11 cellular contexts compared by ENCODE assay signal in genomic region chr1:164563821-164564251, GRCh38. TPM values are rescaled to one million over a fixed set of nuclear protein-coding genes. Genes with fewer than 3 reads are reported as not detected.
DNase-seq lines count a peak whose midpoint lies in the region; ATAC-seq and TF ChIP-seq lines count a peak whose summit lies in the region.
"Had no signal": no experiment of that assay in that cellular context is flagged by ENCODE, and none has a peak within 500 bp of the region (broad histone marks: within the 10 kb centered on the region; RNA-seq: fewer than 3 reads in every experiment).

No MANE protein-coding gene starts in this region.

- intact Hi-C loops in heart left ventricle (cut with DNase I) (loop anchor here in 7 of 10 donors (5.0 to 10.0 kb wide), 8 partner anchors 43 to 223 kb away; no protein-coding TSS in a partner anchor), Right ventricle myocardium inferior (cut with DNase I) (loop anchor here (2.0 to 5.0 kb wide), 3 partner anchors 48 to 223 kb away; no protein-coding TSS in a partner anchor), uterus (cut with DNase I; ENCODE audit: low total_unique reads) (loop anchor here (10.0 kb wide), 1 partner anchor 51 kb away; no protein-coding TSS in a partner anchor)

- WGBS in heart left ventricle, 4 donors = 34 to 37% (median 36%) methylated on average over 9 of the region's 9 CpGs

- H3K36me3 ChIP-seq in heart left ventricle (peaks cover 0 to 7% (median 0%) of the 10 kb centered on the region in 9 donors), uterus (no peaks in the 10 kb centered on the region)
- H3K36me3 ChIP-seq: BLaER1 had no signal

- peak overlapping the region; percentile 95 for H3K4me3 Mint-ChIP-seq in nephron progenitor cell
- H3K4me3 Mint-ChIP-seq: central memory CD8-positive, alpha-beta T cell had no signal

- H3K27ac ChIP-seq in heart left ventricle = peak overlapping the region; percentile 26 to 87 (median 68)
- H3K27ac ChIP-seq in uterus = peak overlapping the region; percentile 92 to 97
- H3K27ac ChIP-seq: BLaER1 had no signal

- H3K9me3 Mint-ChIP-seq in nephron progenitor cell = peaks cover 3% of the 10 kb centered on the region
- H3K9me3 Mint-ChIP-seq: central memory CD8-positive, alpha-beta T cell had no signal

- H3K27me3 ChIP-seq in heart left ventricle = peaks cover 0 to 6% (median 0%) of the 10 kb centered on the region in 9 donors
- no peaks in the 10 kb centered on the region for H3K27me3 ChIP-seq in uterus

- no peaks in the 10 kb centered on the region for H3K27me3 Mint-ChIP-seq in nephron progenitor cell (ENCODE audit: low read depth, poor library complexity)

- TF ChIP-seq POLR2A in heart left ventricle (IDR thresholded peaks at IDR 0.05) = no peak
- TF ChIP-seq POLR2A in uterus (IDR thresholded peaks at IDR 0.05) = no peak

- DNase-seq in heart left ventricle (no peak), Right ventricle myocardium inferior (ENCODE audit: missing footprints) (no peak), epithelial cell of esophagus (ENCODE audit: low read depth) (no peak), nephron progenitor cell (no peak), uterus (no peak), activated T-cell treated with anti-CD3 and anti-CD28 coated beads for 4 hours (no peak), inferior parietal cortex (ENCODE audit: extremely low spot score) (no peak)

- H3K4me3 ChIP-seq in heart left ventricle (peak overlapping the region in 11 of 12 donors; percentile 15 to 88 (median 74)), epithelial cell of esophagus (ENCODE audit: low read length) (peak overlapping the region; percentile 40), uterus (peak overlapping the region; percentile 82 to 88)
- H3K4me3 ChIP-seq: BLaER1, lung had no signal

- TF ChIP-seq CTCF in heart left ventricle (IDR thresholded peaks at IDR 0.05) (no peak), epithelial cell of esophagus (IDR thresholded peaks at IDR 0.05; ENCODE audit: insufficient read depth, low read depth, low read length, missing control alignments) (no peak), nephron progenitor cell (IDR thresholded peaks at IDR 0.05) (no peak), uterus (IDR thresholded peaks at IDR 0.05) (no peak)

- ATAC-seq in heart left ventricle = no peak
- no peak for ATAC-seq in Right ventricle myocardium inferior
- no peak for ATAC-seq in HG03095 (IDR thresholded peaks at IDR 0.05; ENCODE audit: unreplicated experiment)

- peak overlapping the region; percentile 84 for H3K27ac Mint-ChIP-seq in nephron progenitor cell

- H3K9me3 ChIP-seq in heart left ventricle (no peaks in the 10 kb centered on the region), uterus (no peaks in the 10 kb centered on the region)
- H3K9me3 ChIP-seq: BLaER1 had no signal

- peaks cover 65% of the 10 kb centered on the region for H3K4me1 Mint-ChIP-seq in nephron progenitor cell
- H3K4me1 Mint-ChIP-seq: central memory CD8-positive, alpha-beta T cell had no signal

- H3K36me3 Mint-ChIP-seq in nephron progenitor cell (ENCODE audit: low read depth) = peaks cover 22% of the 10 kb centered on the region

- peaks cover 0 to 41% (median 16%) of the 10 kb centered on the region in 12 donors for H3K4me1 ChIP-seq in heart left ventricle
- H3K4me1 ChIP-seq in uterus = peaks cover 0 to 5% of the 10 kb centered on the region in 2 donors
- H3K4me1 ChIP-seq: BLaER1 had no signal

RNA-seq across cellular contexts. Expression of gene PBX1, which starts 4.9 kb away (rescaled TPM):
- total RNA-seq in heart left ventricle (10 to 100 TPM; 24.0 to 78.2 (median 59.8) TPM), Right ventricle myocardium inferior (78.8 TPM), uterus (100 to 1,000 TPM; 122 to 831 (median 207) TPM)
- 10 to 100 TPM; 15.2 to 28.7 TPM for polyA plus RNA-seq in heart left ventricle
